ENCODE assay signal across 2 cellular contexts in genomic region chr2:227657204-227657845, GRCh38.
TF ChIP-seq lines count a peak whose summit lies in the region.

No MANE protein-coding gene starts in this region.

TF ChIP-seq in IMR-90, 13 proteins besides CTCF, POLR2A, EP300 and RAD21:
- TF ChIP-seq CHD1 (IDR thresholded peaks at IDR 0.05; ENCODE audit: low read depth, low read length), result no peak
- no peak for TF ChIP-seq SMC3 (IDR thresholded peaks at IDR 0.05; ENCODE audit: low read depth, low read length)
- no peak for TF ChIP-seq FOS (IDR thresholded peaks at IDR 0.05; ENCODE audit: low read depth, low read length)
- TF ChIP-seq, protein P1, sequence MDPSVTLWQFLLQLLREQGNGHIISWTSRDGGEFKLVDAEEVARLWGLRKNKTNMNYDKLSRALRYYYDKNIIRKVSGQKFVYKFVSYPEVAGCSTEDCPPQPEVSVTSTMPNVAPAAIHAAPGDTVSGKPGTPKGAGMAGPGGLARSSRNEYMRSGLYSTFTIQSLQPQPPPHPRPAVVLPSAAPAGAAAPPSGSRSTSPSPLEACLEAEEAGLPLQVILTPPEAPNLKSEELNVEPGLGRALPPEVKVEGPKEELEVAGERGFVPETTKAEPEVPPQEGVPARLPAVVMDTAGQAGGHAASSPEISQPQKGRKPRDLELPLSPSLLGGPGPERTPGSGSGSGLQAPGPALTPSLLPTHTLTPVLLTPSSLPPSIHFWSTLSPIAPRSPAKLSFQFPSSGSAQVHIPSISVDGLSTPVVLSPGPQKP (IDR thresholded peaks at IDR 0.05; ENCODE audit: borderline replicate concordance, low read depth, low read length), result no peak
- TF ChIP-seq CEBPB (IDR thresholded peaks at IDR 0.05; ENCODE audit: low read depth, low read length), result no peak
- TF ChIP-seq NFE2L2 (IDR thresholded peaks at IDR 0.05; ENCODE audit: low read depth, low read length), result no peak
- no peak for TF ChIP-seq RFX5 (IDR thresholded peaks at IDR 0.05; ENCODE audit: low read depth, low read length)
- TF ChIP-seq MAFK (IDR thresholded peaks at IDR 0.05; ENCODE audit: low read depth, low read length), result no peak
- no peak for TF ChIP-seq BHLHE40 (IDR thresholded peaks at IDR 0.05; ENCODE audit: low read depth, low read length)
- no peak for TF ChIP-seq MXI1 (IDR thresholded peaks at IDR 0.05; ENCODE audit: borderline replicate concordance, low read depth, low read length)
- TF ChIP-seq, protein P2, sequence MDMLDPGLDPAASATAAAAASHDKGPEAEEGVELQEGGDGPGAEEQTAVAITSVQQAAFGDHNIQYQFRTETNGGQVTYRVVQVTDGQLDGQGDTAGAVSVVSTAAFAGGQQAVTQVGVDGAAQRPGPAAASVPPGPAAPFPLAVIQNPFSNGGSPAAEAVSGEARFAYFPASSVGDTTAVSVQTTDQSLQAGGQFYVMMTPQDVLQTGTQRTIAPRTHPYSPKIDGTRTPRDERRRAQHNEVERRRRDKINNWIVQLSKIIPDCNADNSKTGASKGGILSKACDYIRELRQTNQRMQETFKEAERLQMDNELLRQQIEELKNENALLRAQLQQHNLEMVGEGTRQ (IDR thresholded peaks at IDR 0.05; ENCODE audit: low read depth, low read length), result no peak
- TF ChIP-seq RCOR1 (IDR thresholded peaks at IDR 0.05; ENCODE audit: insufficient replicate concordance, low read length), result no peak
- TF ChIP-seq MAZ (IDR thresholded peaks at IDR 0.05; ENCODE audit: borderline replicate concordance, low read depth, low read length), result no peak

TF ChIP-seq in SK-N-SH treated with all-trans-retinoic acid at 6 μM for 48 hours, 23 proteins besides CTCF, POLR2A, EP300 and RAD21:
- TF ChIP-seq ISL1 (CRISPR knock-in tag; IDR thresholded peaks at IDR 0.05) (no peak), ARNTL (CRISPR knock-in tag; IDR thresholded peaks at IDR 0.05; ENCODE audit: borderline replicate concordance, low read depth) (no peak), TOX (CRISPR knock-in tag; IDR thresholded peaks at IDR 0.05; ENCODE audit: borderline replicate concordance) (no peak), OSR1 (CRISPR knock-in tag; IDR thresholded peaks at IDR 0.05) (no peak), ZC3H10 (CRISPR knock-in tag; IDR thresholded peaks at IDR 0.05) (no peak), GLIS3 (CRISPR knock-in tag; IDR thresholded peaks at IDR 0.05) (no peak), ZNF70 (CRISPR knock-in tag; IDR thresholded peaks at IDR 0.05) (no peak), BACH2 (CRISPR knock-in tag; IDR thresholded peaks at IDR 0.05; ENCODE audit: borderline replicate concordance) (no peak), CSDC2 (CRISPR knock-in tag; IDR thresholded peaks at IDR 0.05) (no peak), ZFP3 (CRISPR knock-in tag; IDR thresholded peaks at IDR 0.05) (no peak), PATZ1 (CRISPR knock-in tag; IDR thresholded peaks at IDR 0.05; ENCODE audit: borderline replicate concordance) (no peak), ZNF8 (CRISPR knock-in tag; IDR thresholded peaks at IDR 0.05) (no peak), ZFP30 (CRISPR knock-in tag; IDR thresholded peaks at IDR 0.05) (no peak), RARB (CRISPR knock-in tag; IDR thresholded peaks at IDR 0.05) (no peak)
- TF ChIP-seq, protein P3, sequence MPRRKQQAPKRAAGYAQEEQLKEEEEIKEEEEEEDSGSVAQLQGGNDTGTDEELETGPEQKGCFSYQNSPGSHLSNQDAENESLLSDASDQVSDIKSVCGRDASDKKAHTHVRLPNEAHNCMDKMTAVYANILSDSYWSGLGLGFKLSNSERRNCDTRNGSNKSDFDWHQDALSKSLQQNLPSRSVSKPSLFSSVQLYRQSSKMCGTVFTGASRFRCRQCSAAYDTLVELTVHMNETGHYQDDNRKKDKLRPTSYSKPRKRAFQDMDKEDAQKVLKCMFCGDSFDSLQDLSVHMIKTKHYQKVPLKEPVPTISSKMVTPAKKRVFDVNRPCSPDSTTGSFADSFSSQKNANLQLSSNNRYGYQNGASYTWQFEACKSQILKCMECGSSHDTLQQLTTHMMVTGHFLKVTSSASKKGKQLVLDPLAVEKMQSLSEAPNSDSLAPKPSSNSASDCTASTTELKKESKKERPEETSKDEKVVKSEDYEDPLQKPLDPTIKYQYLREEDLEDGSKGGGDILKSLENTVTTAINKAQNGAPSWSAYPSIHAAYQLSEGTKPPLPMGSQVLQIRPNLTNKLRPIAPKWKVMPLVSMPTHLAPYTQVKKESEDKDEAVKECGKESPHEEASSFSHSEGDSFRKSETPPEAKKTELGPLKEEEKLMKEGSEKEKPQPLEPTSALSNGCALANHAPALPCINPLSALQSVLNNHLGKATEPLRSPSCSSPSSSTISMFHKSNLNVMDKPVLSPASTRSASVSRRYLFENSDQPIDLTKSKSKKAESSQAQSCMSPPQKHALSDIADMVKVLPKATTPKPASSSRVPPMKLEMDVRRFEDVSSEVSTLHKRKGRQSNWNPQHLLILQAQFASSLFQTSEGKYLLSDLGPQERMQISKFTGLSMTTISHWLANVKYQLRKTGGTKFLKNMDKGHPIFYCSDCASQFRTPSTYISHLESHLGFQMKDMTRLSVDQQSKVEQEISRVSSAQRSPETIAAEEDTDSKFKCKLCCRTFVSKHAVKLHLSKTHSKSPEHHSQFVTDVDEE (CRISPR knock-in tag; IDR thresholded peaks at IDR 0.05), result no peak
TF ChIP-seq in SK-N-SH treated with all-trans-retinoic acid at 6 μM for 48 hours: peak in this region for 0.
